Comparison of ENCODE assay signal across 17 cellular contexts in the genomic region with DNA sequence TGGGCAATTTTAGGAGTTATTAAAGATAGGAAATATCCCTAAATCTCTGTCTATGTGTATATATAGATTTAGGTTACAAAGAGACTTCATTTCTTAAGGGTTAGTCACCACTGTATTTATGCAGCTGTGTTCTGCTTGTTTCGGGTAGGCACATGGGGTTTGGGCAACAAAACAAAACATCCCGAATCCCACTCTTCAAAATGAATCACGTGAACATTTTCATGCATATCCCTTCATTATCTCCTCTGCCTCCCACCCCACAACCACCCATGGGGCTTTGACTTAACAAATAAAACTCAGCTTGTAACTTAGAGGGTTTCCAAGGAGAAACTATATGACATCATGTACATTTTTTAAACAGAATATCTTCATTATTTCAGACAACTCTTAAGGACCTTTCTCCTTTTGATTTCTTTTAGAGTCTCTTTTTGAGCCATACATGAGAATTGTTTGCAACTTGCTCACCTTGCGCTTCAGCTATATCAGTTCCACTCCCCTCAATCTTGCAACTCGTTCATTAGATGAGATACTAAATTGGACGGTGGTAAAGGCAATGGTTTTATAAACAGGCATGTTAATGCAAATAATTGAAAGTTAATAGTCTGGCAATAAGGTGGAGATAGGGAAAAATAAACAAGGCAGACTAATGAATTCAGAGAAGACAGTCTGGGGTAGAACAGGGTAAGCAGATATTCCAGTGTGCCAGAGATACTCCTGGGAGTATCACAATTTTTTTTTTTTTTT.
DNase-seq lines count a peak whose midpoint lies in the region; ATAC-seq and TF ChIP-seq lines count a peak whose summit lies in the region.
"Had no signal": no experiment of that assay in that cellular context is flagged by ENCODE, and none has a peak within 500 bp of the region (broad histone marks: within the 10 kb centered on the region; RNA-seq: fewer than 3 reads in every experiment).

No MANE protein-coding gene starts in this region.

- no peak for TF ChIP-seq CTCF in SK-N-SH (IDR thresholded peaks at IDR 0.05)
- no peak for TF ChIP-seq CTCF in WTC11 (IDR thresholded peaks at IDR 0.05)
- TF ChIP-seq CTCF in fibroblast of mammary gland (conservative IDR thresholded peaks at IDR 0.05; ENCODE audit: control insufficient read depth, insufficient read depth, low read depth, low read length): no peak

- peaks cover 24% of the 10 kb centered on the region for H3K4me1 Mint-ChIP-seq in WTC11
- no peaks in the 10 kb centered on the region for H3K4me1 Mint-ChIP-seq in activated naive CD4-positive, alpha-beta T cell treated with anti-CD3 and anti-CD28 coated beads, Interleukin-2, amount 10 ng/mL, durations not matched to agents 7 days and 5 days

- H3K4me3 ChIP-seq in SK-N-SH (ENCODE audit: low read depth in 2 of 2, low read length in 1 of 2) (no peak overlapping the region), fibroblast of mammary gland (ENCODE audit: control insufficient read depth, low read depth, low read length) (no peak overlapping the region), skeletal muscle satellite cell (ENCODE audit: low read length) (peak overlapping the region; percentile 51)
- H3K4me3 ChIP-seq: lower lobe of right lung had no signal

- WGBS in SK-N-SH (ENCODE audit: low lambda C conversion rate): 85% methylated on average over 6 of the region's 6 CpGs

- POLR2A ChIA-PET in SK-N-SH (lab: Yijun Ruan, JAX) (no interaction called here), WTC11 (lab: Charles Lee) (interaction anchor here (0.7 kb wide), 1 partner anchor 24 kb away, joined by 3 read pairs; no protein-coding TSS in a partner anchor)

- H3K27me3 ChIP-seq in SK-N-SH (ENCODE audit: insufficient read depth) (no peaks in the 10 kb centered on the region), skeletal muscle satellite cell (ENCODE audit: control insufficient read depth, insufficient read depth, low read length) (no peaks in the 10 kb centered on the region)

- H2AFZ ChIP-seq in SK-N-SH (ENCODE audit: low read depth): no peak overlapping the region

- H3K4me1 ChIP-seq in SK-N-SH (ENCODE audit: control insufficient read depth in 1 of 2, insufficient read depth in 2 of 2, low read depth in 1 of 2, low read length in 1 of 2) (no peaks in the 10 kb centered on the region), skeletal muscle satellite cell (ENCODE audit: control insufficient read depth, insufficient read depth, low read length) (peaks cover 20% of the 10 kb centered on the region)

- no peaks in the 10 kb centered on the region for H3K27me3 Mint-ChIP-seq in WTC11 (ENCODE audit: low read depth)
- no peaks in the 10 kb centered on the region for H3K27me3 Mint-ChIP-seq in activated naive CD4-positive, alpha-beta T cell treated with anti-CD3 and anti-CD28 coated beads, Interleukin-2, amount 10 ng/mL, durations not matched to agents 7 days and 5 days
- H3K27me3 Mint-ChIP-seq: CD4-positive, alpha-beta memory T cell had no signal

- H3K36me3 Mint-ChIP-seq in WTC11: no peaks in the 10 kb centered on the region
- peaks cover 10% of the 10 kb centered on the region for H3K36me3 Mint-ChIP-seq in activated naive CD4-positive, alpha-beta T cell treated with anti-CD3 and anti-CD28 coated beads, Interleukin-2, amount 10 ng/mL, durations not matched to agents 7 days and 5 days

- no peak overlapping the region for H3K4me3 Mint-ChIP-seq in WTC11
- no peak overlapping the region for H3K4me3 Mint-ChIP-seq in activated naive CD4-positive, alpha-beta T cell treated with anti-CD3 and anti-CD28 coated beads, Interleukin-2, amount 10 ng/mL, durations not matched to agents 7 days and 5 days
- H3K4me3 Mint-ChIP-seq: activated T-cell treated with anti-CD3 and anti-CD28 coated beads, Interleukin-2, amount 50 U/mL, for 72 hours; CD4-positive, alpha-beta memory T cell had no signal

- H3K79me2 ChIP-seq in SK-N-SH (ENCODE audit: insufficient read depth): no peaks in the 10 kb centered on the region

- H3K27ac Mint-ChIP-seq in WTC11: peak overlapping the region; percentile 84
- H3K27ac Mint-ChIP-seq in activated naive CD4-positive, alpha-beta T cell treated with anti-CD3 and anti-CD28 coated beads, Interleukin-2, amount 10 ng/mL, durations not matched to agents 7 days and 5 days: no peak overlapping the region
- H3K27ac Mint-ChIP-seq: activated T-cell treated with anti-CD3 and anti-CD28 coated beads, Interleukin-2, amount 50 U/mL, for 72 hours; CD4-positive, alpha-beta memory T cell had no signal

- H3F3A ChIP-seq in SK-N-SH (replicated peaks; ENCODE audit: insufficient read depth): no peaks in the 10 kb centered on the region

- H3K36me3 ChIP-seq in SK-N-SH (replicated peaks in 1 of 2; ENCODE audit: control insufficient read depth in 1 of 2, insufficient read depth in 2 of 2, low read length in 1 of 2) (no peaks in the 10 kb centered on the region), skeletal muscle satellite cell (ENCODE audit: insufficient read depth, low read length) (no peaks in the 10 kb centered on the region)
- H3K36me3 ChIP-seq: lower lobe of right lung had no signal

- no peak for TF ChIP-seq EP300 in SK-N-SH (IDR thresholded peaks at IDR 0.05; ENCODE audit: borderline replicate concordance in 1 of 2, low read depth in 1 of 2, low read length in 1 of 2)

- DNase-seq in SK-N-SH: no peak
- no peak for DNase-seq in WTC11 (ENCODE audit: low spot score)
- peak; percentile 79 for DNase-seq in fibroblast of mammary gland (ENCODE audit: low read depth)
- no peak for DNase-seq in activated naive CD4-positive, alpha-beta T cell treated with anti-CD3 and anti-CD28 coated beads, Interleukin-2, amount 10 ng/mL, durations not matched to agents 7 days and 5 days
- DNase-seq in NCI-H1930 (lab: John Stamatoyannopoulos, UW): no peak
- DNase-seq: activated CD4-positive, alpha-beta T cell treated with anti-CD3 and anti-CD28 coated beads, Interleukin-2, amount 50 U/mL, for 1 hour; activated T-cell treated with anti-CD3 and anti-CD28 coated beads, Interleukin-2, amount 50 U/mL, for 72 hours; amniotic stem cell; CD4-positive, alpha-beta memory T cell; lower lobe of right lung; NCI-H1694; NCI-H526 treated with DMSO at 0.1 percent for 48 hours; small intestine had no signal

- ATAC-seq in SK-N-SH treated with all-trans-retinoic acid at 6 μM for 48 hours (peak; percentile 46; the same call in 2 of the 3 replicates), WTC11 (no peak), HG02884 (IDR thresholded peaks at IDR 0.05; ENCODE audit: unreplicated experiment) (no peak)
- ATAC-seq: activated T-cell treated with anti-CD3 and anti-CD28 coated beads, Interleukin-2, amount 50 U/mL, for 72 hours; lower lobe of right lung had no signal

- H3K9me3 ChIP-seq in SK-N-SH: no peaks in the 10 kb centered on the region
- H3K9me3 ChIP-seq in skeletal muscle satellite cell (replicated peaks; ENCODE audit: low read length): no peaks in the 10 kb centered on the region
- H3K9me3 ChIP-seq: lower lobe of right lung had no signal

- no peaks in the 10 kb centered on the region for H3K9me2 ChIP-seq in SK-N-SH

- CTCF ChIA-PET in SK-N-SH (lab: Yijun Ruan, JAX): interaction anchor here (1.4 kb wide), 1 partner anchor 10 kb away, joined by 4 read pairs; no protein-coding TSS in a partner anchor
- CTCF ChIA-PET in WTC11 (lab: Charles Lee): interaction anchor here (1.2 to 1.4 kb wide), 2 partner anchors 90 to 107 kb away, joined by 3 to 4 read pairs; no protein-coding TSS in a partner anchor
- CTCF ChIA-PET in activated naive CD4-positive, alpha-beta T cell treated with anti-CD3 and anti-CD28 coated beads, Interleukin-2, amount 10 ng/mL, durations not matched to agents 7 days and 5 days (lab: Charles Lee): no interaction called here

- H4K20me1 ChIP-seq in SK-N-SH (ENCODE audit: insufficient read depth): no peaks in the 10 kb centered on the region

- no peak for TF ChIP-seq RAD21 in SK-N-SH (IDR thresholded peaks at IDR 0.05; ENCODE audit: low read length)

- no peak overlapping the region; the same call in 1 of the 2 replicates for H3K4me2 ChIP-seq in SK-N-SH
- H3K4me2 ChIP-seq in skeletal muscle satellite cell (ENCODE audit: low read length): peak overlapping the region; percentile 69

- no peaks in the 10 kb centered on the region for H3K9me3 Mint-ChIP-seq in WTC11
- H3K9me3 Mint-ChIP-seq in activated naive CD4-positive, alpha-beta T cell treated with anti-CD3 and anti-CD28 coated beads, Interleukin-2, amount 10 ng/mL, durations not matched to agents 7 days and 5 days: no peaks in the 10 kb centered on the region
- H3K9me3 Mint-ChIP-seq: CD4-positive, alpha-beta memory T cell had no signal

- H3K9ac ChIP-seq in SK-N-SH: no peak overlapping the region
- H3K9ac ChIP-seq in skeletal muscle satellite cell (ENCODE audit: low read depth, low read length): peak overlapping the region; percentile 52

- no peak overlapping the region for H3K27ac ChIP-seq in SK-N-SH (ENCODE audit: low read depth in 2 of 2, low read length in 1 of 2)
- H3K27ac ChIP-seq: 22Rv1, lower lobe of right lung had no signal

TF ChIP-seq in SK-N-SH treated with all-trans-retinoic acid at 6 μM for 48 hours, 23 proteins besides CTCF, POLR2A, EP300 and RAD21 (continues in another document):
- no peak for TF ChIP-seq TCF4 (CRISPR knock-in tag; IDR thresholded peaks at IDR 0.05; ENCODE audit: borderline replicate concordance)
- TF ChIP-seq GLIS3 (CRISPR knock-in tag; IDR thresholded peaks at IDR 0.05): no peak
- no peak for TF ChIP-seq RARB (CRISPR knock-in tag; IDR thresholded peaks at IDR 0.05)
- no peak for TF ChIP-seq ZNF565 (CRISPR knock-in tag; conservative IDR thresholded peaks at IDR 0.05; ENCODE audit: low read depth)
- TF ChIP-seq OSR1 (CRISPR knock-in tag; IDR thresholded peaks at IDR 0.05): no peak

TF ChIP-seq in SK-N-SH, 30 proteins besides CTCF, POLR2A, EP300 and RAD21 (continues in another document):
- TF ChIP-seq MXI1 (IDR thresholded peaks at IDR 0.05; ENCODE audit: low read depth, low read length) (no peak), TEAD4 (IDR thresholded peaks at IDR 0.05; ENCODE audit: borderline replicate concordance, insufficient read depth) (no peak), FOSL2 (IDR thresholded peaks at IDR 0.05; ENCODE audit: borderline replicate concordance, low read depth) (no peak), GATA2 (CRISPR knock-in tag; IDR thresholded peaks at IDR 0.05) (no peak), EZH2phosphoT487 (IDR thresholded peaks at IDR 0.05; ENCODE audit: borderline replicate concordance, low read depth) (no peak)

TF ChIP-seq in WTC11, 78 proteins besides CTCF, POLR2A, EP300 and RAD21 (continues in another document):
- TF ChIP-seq SMAD3 (CRISPR knock-in tag; IDR thresholded peaks at IDR 0.05; ENCODE audit: borderline replicate concordance): no peak
- TF ChIP-seq, protein P1, sequence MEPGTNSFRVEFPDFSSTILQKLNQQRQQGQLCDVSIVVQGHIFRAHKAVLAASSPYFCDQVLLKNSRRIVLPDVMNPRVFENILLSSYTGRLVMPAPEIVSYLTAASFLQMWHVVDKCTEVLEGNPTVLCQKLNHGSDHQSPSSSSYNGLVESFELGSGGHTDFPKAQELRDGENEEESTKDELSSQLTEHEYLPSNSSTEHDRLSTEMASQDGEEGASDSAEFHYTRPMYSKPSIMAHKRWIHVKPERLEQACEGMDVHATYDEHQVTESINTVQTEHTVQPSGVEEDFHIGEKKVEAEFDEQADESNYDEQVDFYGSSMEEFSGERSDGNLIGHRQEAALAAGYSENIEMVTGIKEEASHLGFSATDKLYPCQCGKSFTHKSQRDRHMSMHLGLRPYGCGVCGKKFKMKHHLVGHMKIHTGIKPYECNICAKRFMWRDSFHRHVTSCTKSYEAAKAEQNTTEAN (CRISPR knock-in tag; IDR thresholded peaks at IDR 0.05): no peak
